8 cellular contexts compared by ENCODE assay signal in genomic region chr16:85168732-85169256, GRCh38. TPM values are rescaled to one million over a fixed set of nuclear protein-coding genes. Genes with fewer than 3 reads are reported as not detected.
A peak's percentile ranks its signal among the peaks of the same experiment; 100 is the strongest.
DNase-seq lines count a peak whose midpoint lies in the region; TF ChIP-seq lines count a peak whose summit lies in the region.

No MANE protein-coding gene starts in this region.

- no peaks in the 10 kb centered on the region for H3K27me3 Mint-ChIP-seq in osteocyte (ENCODE audit: unreplicated experiment)

- H3K9me3 Mint-ChIP-seq in osteocyte (ENCODE audit: unreplicated experiment): no peaks in the 10 kb centered on the region

- DNase-seq in DMS53 (lab: John Stamatoyannopoulos, UW) (peak; percentile 47), DMS53 treated with DMSO at 0.1 percent for 48 hours (lab: John Stamatoyannopoulos, UW; ENCODE audit: unreplicated experiment) (no peak), NCI-H82 (lab: John Stamatoyannopoulos, UW) (peak; percentile 65), fibroblast of gingiva (ENCODE audit: low read depth) (peak; percentile 72), osteocyte (ENCODE audit: extremely low spot score, unreplicated experiment) (no peak), activated gamma-delta T cell treated with Interleukin-2 at 50 U/mL for 16 hours (no peak), COLO829 (ENCODE audit: low spot score) (no peak)
- no peak for DNase-seq in activated effector memory CD4-positive, alpha-beta T cell treated with Interleukin-2 at 50 U/mL for 16 hours

- H3K4me1 Mint-ChIP-seq in osteocyte (ENCODE audit: unreplicated experiment): peaks cover 38% of the 10 kb centered on the region

- TF ChIP-seq CTCF in osteocyte (IDR thresholded peaks at IDR 0.05): no peak

- H3K4me3 Mint-ChIP-seq in osteocyte (ENCODE audit: unreplicated experiment): peak overlapping the region; percentile 69

- no peaks in the 10 kb centered on the region for H3K36me3 Mint-ChIP-seq in osteocyte (ENCODE audit: unreplicated experiment)

- no peak overlapping the region for H3K27ac Mint-ChIP-seq in osteocyte (ENCODE audit: unreplicated experiment)

RNA-seq across cellular contexts. Expression of gene CIBAR2, which starts 56.5 kb away (rescaled TPM):
- total RNA-seq in osteocyte: not detected in 2 replicates

Comparison
In these comparisons a context has a peak if more than half of its experiments do, and no peak if none do; other contexts are left out.
1. DNase-seq: peak in DMS53 (single experiment), NCI-H82 (single experiment) and fibroblast of gingiva (single experiment); none in DMS53 treated with DMSO at 0.1 percent for 48 hours (single experiment), osteocyte (single experiment), activated gamma-delta T cell treated with Interleukin-2 at 50 U/mL for 16 hours (single experiment), COLO829 (single experiment) and activated effector memory CD4-positive, alpha-beta T cell treated with Interleukin-2 at 50 U/mL for 16 hours (single experiment).